In the genomic region with DNA sequence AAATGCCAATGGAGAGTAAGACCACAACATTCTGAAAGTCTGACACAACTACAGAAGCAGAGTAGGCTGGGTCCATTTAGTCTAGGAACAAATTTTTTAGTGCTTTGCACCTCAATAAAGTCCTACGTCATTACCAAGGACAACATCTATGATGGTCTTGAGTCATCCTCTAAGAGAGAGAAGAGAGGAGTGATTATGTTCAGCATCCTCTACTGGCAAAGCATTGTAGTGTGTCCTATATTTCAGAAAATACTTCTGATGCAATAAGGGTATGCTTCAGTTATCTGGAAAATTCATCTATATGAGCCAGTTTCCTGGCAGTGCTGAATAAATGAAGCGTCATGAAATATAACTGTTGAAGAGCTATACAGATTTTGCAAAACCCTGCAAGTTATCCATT, we compare ENCODE assay signal across 1 cellular context.
TF ChIP-seq lines count a peak whose summit lies in the region.

No MANE protein-coding gene starts in this region.

TF ChIP-seq in HepG2, 621 proteins besides CTCF, POLR2A, EP300 and RAD21 (continued from another document):
- TF ChIP-seq, protein P1, sequence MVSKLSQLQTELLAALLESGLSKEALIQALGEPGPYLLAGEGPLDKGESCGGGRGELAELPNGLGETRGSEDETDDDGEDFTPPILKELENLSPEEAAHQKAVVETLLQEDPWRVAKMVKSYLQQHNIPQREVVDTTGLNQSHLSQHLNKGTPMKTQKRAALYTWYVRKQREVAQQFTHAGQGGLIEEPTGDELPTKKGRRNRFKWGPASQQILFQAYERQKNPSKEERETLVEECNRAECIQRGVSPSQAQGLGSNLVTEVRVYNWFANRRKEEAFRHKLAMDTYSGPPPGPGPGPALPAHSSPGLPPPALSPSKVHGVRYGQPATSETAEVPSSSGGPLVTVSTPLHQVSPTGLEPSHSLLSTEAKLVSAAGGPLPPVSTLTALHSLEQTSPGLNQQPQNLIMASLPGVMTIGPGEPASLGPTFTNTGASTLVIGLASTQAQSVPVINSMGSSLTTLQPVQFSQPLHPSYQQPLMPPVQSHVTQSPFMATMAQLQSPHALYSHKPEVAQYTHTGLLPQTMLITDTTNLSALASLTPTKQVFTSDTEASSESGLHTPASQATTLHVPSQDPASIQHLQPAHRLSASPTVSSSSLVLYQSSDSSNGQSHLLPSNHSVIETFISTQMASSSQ (IDR thresholded peaks at IDR 0.05; ENCODE audit: low read depth) = no peak
- TF ChIP-seq, protein P1 (CRISPR knock-in tag; IDR thresholded peaks at IDR 0.05; ENCODE audit: borderline replicate concordance) = no peak
